ENCODE assay signal across 12 cellular contexts in the genomic region with DNA sequence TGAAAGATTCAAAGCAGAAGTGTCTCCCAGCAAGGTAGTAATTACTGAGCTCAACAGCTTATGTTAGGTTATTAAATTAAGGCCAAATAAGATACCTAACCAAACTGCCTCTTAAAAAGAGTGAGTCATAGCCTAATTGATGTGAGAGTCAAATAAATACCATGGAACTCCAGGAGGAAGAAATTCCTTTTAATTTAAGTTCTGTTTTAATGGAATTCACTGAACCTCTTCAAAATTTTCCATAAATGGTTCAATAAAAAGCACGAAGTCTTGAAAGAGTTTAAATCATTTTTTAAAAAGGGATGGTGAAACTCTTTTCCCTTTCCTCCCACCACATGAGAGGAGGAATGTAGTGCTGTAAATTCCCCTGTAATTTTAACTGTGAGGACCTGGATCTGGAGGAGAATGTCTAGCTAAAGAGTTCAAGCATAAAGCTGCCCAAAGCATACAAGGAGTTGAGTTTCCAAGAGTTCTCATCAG.
A peak's percentile ranks its signal among the peaks of the same experiment; 100 is the strongest.
DNase-seq lines count a peak whose midpoint lies in the region; ATAC-seq and TF ChIP-seq lines count a peak whose summit lies in the region.
"Had no signal": no experiment of that assay in that cellular context is flagged by ENCODE, and none has a peak within 500 bp of the region (broad histone marks: within the 10 kb centered on the region; RNA-seq: fewer than 3 reads in every experiment).

No MANE protein-coding gene starts in this region.

- no peak overlapping the region for H2AFZ ChIP-seq in mesenchymal stem cell (ENCODE audit: low read depth, low read length)

- H3K4me3 ChIP-seq in AG10803 (ENCODE audit: low read length): no peak overlapping the region
- H3K4me3 ChIP-seq in adipocyte (ENCODE audit: low read length): peak overlapping the region; percentile 47
- H3K4me3 ChIP-seq in mesenchymal stem cell (ENCODE audit: insufficient read depth in 1 of 2, low read depth in 1 of 2, low read length in 2 of 2): peak overlapping the region in 1 of 2 experiments; percentile 54

- no peak overlapping the region for H2AK5ac ChIP-seq in mesenchymal stem cell (ENCODE audit: low read length, severe bottlenecking)

- H2BK12ac ChIP-seq in mesenchymal stem cell (ENCODE audit: low read length in 2 of 2): no peak overlapping the region

- 0 out of 2 replicates have a peak, but pooled peaks have one; percentile 4 for TF ChIP-seq RAD21 in Ishikawa (IDR thresholded peaks at IDR 0.05; ENCODE audit: low read depth)

- H3K36me3 ChIP-seq in adipocyte (ENCODE audit: control insufficient read depth, insufficient read depth, low read length, severe bottlenecking): no peaks in the 10 kb centered on the region
- no peaks in the 10 kb centered on the region for H3K36me3 ChIP-seq in mesenchymal stem cell (ENCODE audit: control insufficient read depth in 1 of 2, insufficient read depth in 2 of 2, low read depth in 1 of 2, low read length in 2 of 2)

- H3K27ac ChIP-seq in mesenchymal stem cell (ENCODE audit: low read length, poor library complexity, severe bottlenecking): peak overlapping the region; percentile 72

- H3K23ac ChIP-seq in mesenchymal stem cell (ENCODE audit: low read length in 2 of 2): no peak overlapping the region

- H4K91ac ChIP-seq in mesenchymal stem cell (ENCODE audit: low read length): no peak overlapping the region

- no peak overlapping the region for H3K4ac ChIP-seq in mesenchymal stem cell (ENCODE audit: low read depth in 1 of 2, low read length in 2 of 2)

- no peak overlapping the region for H4K8ac ChIP-seq in mesenchymal stem cell (ENCODE audit: low read length)

- no peak overlapping the region for H2BK15ac ChIP-seq in mesenchymal stem cell (ENCODE audit: low read depth, poor library complexity, severe bottlenecking)

- H3K27me3 ChIP-seq in adipocyte (replicated peaks; ENCODE audit: control insufficient read depth, insufficient read depth, low read length): no peaks in the 10 kb centered on the region
- H3K27me3 ChIP-seq in mesenchymal stem cell (ENCODE audit: control insufficient read depth in 1 of 2, insufficient read depth in 1 of 2, low read length in 2 of 2): no peaks in the 10 kb centered on the region

- H3K14ac ChIP-seq in mesenchymal stem cell (ENCODE audit: low read length in 2 of 2): no peak overlapping the region

- ATAC-seq in HG02798 (IDR thresholded peaks at IDR 0.05; ENCODE audit: poor library complexity, unreplicated experiment): no peak
- ATAC-seq: naive thymus-derived CD8-positive, alpha-beta T cell had no signal

- TF ChIP-seq CTCF in AG10803 (conservative IDR thresholded peaks at IDR 0.05; ENCODE audit: low read length) (no peak), GM20000 (IDR thresholded peaks at IDR 0.05; ENCODE audit: extremely low read depth, missing control alignments) (no peak)

- H3K4me1 ChIP-seq in adipocyte (ENCODE audit: control insufficient read depth, insufficient read depth, low read length) (peaks cover 35% of the 10 kb centered on the region), mesenchymal stem cell (ENCODE audit: control insufficient read depth, insufficient read depth, low read depth, low read length) (no peaks in the 10 kb centered on the region)

- WGBS in mesenchymal stem cell: no CpG with 5 or more reads among the region's 1 CpG

- no peak overlapping the region for H2BK5ac ChIP-seq in mesenchymal stem cell (ENCODE audit: low read depth, low read length, poor library complexity, severe bottlenecking)

- no peak overlapping the region for H3K18ac ChIP-seq in mesenchymal stem cell (ENCODE audit: low read depth in 1 of 2, low read length in 2 of 2)

- no peak overlapping the region for H3K4me2 ChIP-seq in mesenchymal stem cell (ENCODE audit: low read length, poor library complexity, severe bottlenecking)

- peak; percentile 55; the same call in 1 of the 2 replicates for TF ChIP-seq EP300 in Ishikawa (IDR thresholded peaks at IDR 0.05; ENCODE audit: borderline replicate concordance)

- H3K9me3 ChIP-seq in adipocyte (ENCODE audit: control insufficient read depth, low read length) (no peaks in the 10 kb centered on the region), mesenchymal stem cell (ENCODE audit: control insufficient read depth, low read length) (no peaks in the 10 kb centered on the region)

- no peak overlapping the region for H2BK120ac ChIP-seq in mesenchymal stem cell (ENCODE audit: low read depth, low read length)

- H3K9ac ChIP-seq in adipocyte (ENCODE audit: low read length): no peak overlapping the region
- H3K9ac ChIP-seq in mesenchymal stem cell (ENCODE audit: low read length): peak overlapping the region; percentile 92

- DNase-seq in AG10803 (ENCODE audit: low read depth): peak; percentile 56
- peak; percentile 49 for DNase-seq in adipocyte (ENCODE audit: low read depth)
- peak; percentile 30 for DNase-seq in mesenchymal stem cell
- no peak for DNase-seq in central memory CD4-positive, alpha-beta T cell
- no peak for DNase-seq in GM20000 (ENCODE audit: low spot score)
- no peak for DNase-seq in NCI-H510A (lab: John Stamatoyannopoulos, UW)
- DNase-seq: activated B cell treated with CpG ODN at 0.5 μM for 24 hours; C1 segment of cervical spinal cord; hypothalamus; naive thymus-derived CD8-positive, alpha-beta T cell had no signal

- no peaks in the 10 kb centered on the region for H3K79me1 ChIP-seq in mesenchymal stem cell (replicated peaks; ENCODE audit: low read length, poor library complexity, severe bottlenecking)

TF ChIP-seq in Ishikawa, 13 proteins besides CTCF, POLR2A, EP300 and RAD21:
- TF ChIP-seq FOXM1 (IDR thresholded peaks at IDR 0.05; ENCODE audit: borderline replicate concordance, low read depth) (peak; percentile 73), CREB1 (IDR thresholded peaks at IDR 0.05; ENCODE audit: low read depth) (no peak), YY1 (IDR thresholded peaks at IDR 0.05; ENCODE audit: low read depth) (no peak), ZBTB7A (IDR thresholded peaks at IDR 0.05; ENCODE audit: low read depth) (no peak), TEAD4 (IDR thresholded peaks at IDR 0.05) (peak; percentile 75), CEBPB (IDR thresholded peaks at IDR 0.05) (peak; percentile 26; the same call in 1 of the 2 replicates), EGR1 (IDR thresholded peaks at IDR 0.05) (no peak), TCF12 (IDR thresholded peaks at IDR 0.05; ENCODE audit: low read depth) (0 out of 2 replicates have a peak, but pooled peaks have one; percentile 22), NFIC (IDR thresholded peaks at IDR 0.05) (peak; percentile 47; the same call in 1 of the 2 replicates), TAF1 (IDR thresholded peaks at IDR 0.05; ENCODE audit: low read depth) (no peak)
- TF ChIP-seq, protein P1, sequence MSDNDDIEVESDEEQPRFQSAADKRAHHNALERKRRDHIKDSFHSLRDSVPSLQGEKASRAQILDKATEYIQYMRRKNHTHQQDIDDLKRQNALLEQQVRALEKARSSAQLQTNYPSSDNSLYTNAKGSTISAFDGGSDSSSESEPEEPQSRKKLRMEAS (IDR thresholded peaks at IDR 0.05): no peak
- TF ChIP-seq, protein P2, sequence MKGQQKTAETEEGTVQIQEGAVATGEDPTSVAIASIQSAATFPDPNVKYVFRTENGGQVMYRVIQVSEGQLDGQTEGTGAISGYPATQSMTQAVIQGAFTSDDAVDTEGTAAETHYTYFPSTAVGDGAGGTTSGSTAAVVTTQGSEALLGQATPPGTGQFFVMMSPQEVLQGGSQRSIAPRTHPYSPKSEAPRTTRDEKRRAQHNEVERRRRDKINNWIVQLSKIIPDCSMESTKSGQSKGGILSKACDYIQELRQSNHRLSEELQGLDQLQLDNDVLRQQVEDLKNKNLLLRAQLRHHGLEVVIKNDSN (IDR thresholded peaks at IDR 0.05): no peak
- TF ChIP-seq, protein P3, sequence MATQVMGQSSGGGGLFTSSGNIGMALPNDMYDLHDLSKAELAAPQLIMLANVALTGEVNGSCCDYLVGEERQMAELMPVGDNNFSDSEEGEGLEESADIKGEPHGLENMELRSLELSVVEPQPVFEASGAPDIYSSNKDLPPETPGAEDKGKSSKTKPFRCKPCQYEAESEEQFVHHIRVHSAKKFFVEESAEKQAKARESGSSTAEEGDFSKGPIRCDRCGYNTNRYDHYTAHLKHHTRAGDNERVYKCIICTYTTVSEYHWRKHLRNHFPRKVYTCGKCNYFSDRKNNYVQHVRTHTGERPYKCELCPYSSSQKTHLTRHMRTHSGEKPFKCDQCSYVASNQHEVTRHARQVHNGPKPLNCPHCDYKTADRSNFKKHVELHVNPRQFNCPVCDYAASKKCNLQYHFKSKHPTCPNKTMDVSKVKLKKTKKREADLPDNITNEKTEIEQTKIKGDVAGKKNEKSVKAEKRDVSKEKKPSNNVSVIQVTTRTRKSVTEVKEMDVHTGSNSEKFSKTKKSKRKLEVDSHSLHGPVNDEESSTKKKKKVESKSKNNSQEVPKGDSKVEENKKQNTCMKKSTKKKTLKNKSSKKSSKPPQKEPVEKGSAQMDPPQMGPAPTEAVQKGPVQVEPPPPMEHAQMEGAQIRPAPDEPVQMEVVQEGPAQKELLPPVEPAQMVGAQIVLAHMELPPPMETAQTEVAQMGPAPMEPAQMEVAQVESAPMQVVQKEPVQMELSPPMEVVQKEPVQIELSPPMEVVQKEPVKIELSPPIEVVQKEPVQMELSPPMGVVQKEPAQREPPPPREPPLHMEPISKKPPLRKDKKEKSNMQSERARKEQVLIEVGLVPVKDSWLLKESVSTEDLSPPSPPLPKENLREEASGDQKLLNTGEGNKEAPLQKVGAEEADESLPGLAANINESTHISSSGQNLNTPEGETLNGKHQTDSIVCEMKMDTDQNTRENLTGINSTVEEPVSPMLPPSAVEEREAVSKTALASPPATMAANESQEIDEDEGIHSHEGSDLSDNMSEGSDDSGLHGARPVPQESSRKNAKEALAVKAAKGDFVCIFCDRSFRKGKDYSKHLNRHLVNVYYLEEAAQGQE (IDR thresholded peaks at IDR 0.05; ENCODE audit: low read depth): no peak

Comparison
In these comparisons a context has a peak if more than half of its experiments do, and no peak if none do; other contexts are left out.
1. DNase-seq: peak in AG10803 (single experiment), adipocyte (single experiment) and mesenchymal stem cell (single experiment); none in central memory CD4-positive, alpha-beta T cell (single experiment), GM20000 (single experiment) and NCI-H510A (single experiment).